ENCODE assay signal across 8 cellular contexts in genomic region chr14:54722791-54723432, GRCh38.
DNase-seq lines count a peak whose midpoint lies in the region; ATAC-seq, FAIRE-seq and TF ChIP-seq lines count a peak whose summit lies in the region.

No MANE protein-coding gene starts in this region.

- CTCF ChIA-PET in K562 (lab: Yijun Ruan, JAX; ENCODE audit: low intra/inter-chr PET ratio): interaction anchor here (1.3 kb wide), 1 partner anchor 159 kb away, joined by 7 read pairs; no protein-coding TSS in a partner anchor

- H3K4me1 Mint-ChIP-seq in nephron progenitor cell: peaks cover 12% of the 10 kb centered on the region
- peaks cover 20% of the 10 kb centered on the region for H3K4me1 Mint-ChIP-seq in activated T-helper 2 cell treated with anti-CD3 and anti-CD28 coated beads, Interferon-gamma antibody, Interleukin-2, Interleukin-4, amounts not matched to agents 10 μg/mL and 5 μg/mL and 100 μg/mL, durations not matched to agents 14 hours and 24 hours and 36 hours (ENCODE audit: low read depth)

- H3K27me3 ChIP-seq in GM06990 (replicated peaks; ENCODE audit: control insufficient read depth, insufficient read depth, low read length) (no peaks in the 10 kb centered on the region), K562 (ENCODE audit: control insufficient read depth in 2 of 2, insufficient read depth in 2 of 2, low read length in 2 of 2) (no peaks in the 10 kb centered on the region)

- H3K4me3 Mint-ChIP-seq in nephron progenitor cell: no peak overlapping the region
- H3K4me3 Mint-ChIP-seq in activated T-helper 2 cell treated with anti-CD3 and anti-CD28 coated beads, Interferon-gamma antibody, Interleukin-2, Interleukin-4, amounts not matched to agents 10 μg/mL and 5 μg/mL and 100 μg/mL, durations not matched to agents 14 hours and 24 hours and 36 hours (ENCODE audit: low read depth): no peak overlapping the region

- peaks cover 4% of the 10 kb centered on the region for H3K9me3 Mint-ChIP-seq in nephron progenitor cell
- no peaks in the 10 kb centered on the region for H3K9me3 Mint-ChIP-seq in activated T-helper 2 cell treated with anti-CD3 and anti-CD28 coated beads, Interferon-gamma antibody, Interleukin-2, Interleukin-4, amounts not matched to agents 10 μg/mL and 5 μg/mL and 100 μg/mL, durations not matched to agents 14 hours and 24 hours and 36 hours

- H3K36me3 ChIP-seq in GM06990 (ENCODE audit: control insufficient read depth, insufficient read depth, low read length) (no peaks in the 10 kb centered on the region), K562 (ENCODE audit: control insufficient read depth, insufficient read depth, low read length) (peaks cover 24% of the 10 kb centered on the region; the same call in 2 of the 3 replicates)

- H3K27ac Mint-ChIP-seq in nephron progenitor cell: no peak overlapping the region
- no peak overlapping the region for H3K27ac Mint-ChIP-seq in activated T-helper 2 cell treated with anti-CD3 and anti-CD28 coated beads, Interferon-gamma antibody, Interleukin-2, Interleukin-4, amounts not matched to agents 10 μg/mL and 5 μg/mL and 100 μg/mL, durations not matched to agents 14 hours and 24 hours and 36 hours

- H3K4me1 ChIP-seq in K562 (replicated peaks in 1 of 2; ENCODE audit: control insufficient read depth in 2 of 2, insufficient read depth in 2 of 2, low read length in 2 of 2): peaks cover 9 to 13% of the 10 kb centered on the region in 2 experiments; a peak in 3 of 5 replicates

- H3K79me2 ChIP-seq in K562 (ENCODE audit: control insufficient read depth, insufficient read depth, low read length): peaks cover 89% of the 10 kb centered on the region

- in situ Hi-C loops in K562 (cut with MboI): no loop called here

- TF ChIP-seq RAD21 in Ishikawa (IDR thresholded peaks at IDR 0.05; ENCODE audit: low read depth): peak; percentile 46
- peak; percentile 57 to 63 for TF ChIP-seq RAD21 in K562 (CRISPR knock-in tag; conservative IDR thresholded peaks at IDR 0.05 in 1 of 2, IDR thresholded peaks at IDR 0.05 in 1 of 2)

- peak; percentile 60 for TF ChIP-seq CTCF in GM06990 (IDR thresholded peaks at IDR 0.05; ENCODE audit: insufficient read depth, low read length, poor library complexity, severe bottlenecking)
- TF ChIP-seq CTCF in K562 (IDR thresholded peaks at IDR 0.05 in 2 of 3, conservative IDR thresholded peaks at IDR 0.05 in 1 of 3; ENCODE audit: insufficient read depth in 2 of 3, low read depth in 1 of 3, low read length in 3 of 3): peak; percentile 47 to 66 (median 55); a peak in 5 of 6 replicates
- TF ChIP-seq CTCF in nephron progenitor cell (IDR thresholded peaks at IDR 0.05): peak; percentile 34

- peaks cover 4% of the 10 kb centered on the region for H3K27me3 Mint-ChIP-seq in nephron progenitor cell (ENCODE audit: low read depth, poor library complexity)
- H3K27me3 Mint-ChIP-seq in activated T-helper 2 cell treated with anti-CD3 and anti-CD28 coated beads, Interferon-gamma antibody, Interleukin-2, Interleukin-4, amounts not matched to agents 10 μg/mL and 5 μg/mL and 100 μg/mL, durations not matched to agents 14 hours and 24 hours and 36 hours (ENCODE audit: low read depth): peaks cover 39% of the 10 kb centered on the region

- H3K4me2 ChIP-seq in K562 (ENCODE audit: insufficient read depth, low read length): peak overlapping the region; percentile 19

- POLR2A ChIA-PET in K562 (lab: Yijun Ruan, JAX): interaction anchor here (0.7 to 1.8 kb wide), 3 partner anchors 9 to 147 kb away, joined by 3 to 7 read pairs (median 7); no protein-coding TSS in a partner anchor

- no peaks in the 10 kb centered on the region for H4K20me1 ChIP-seq in K562 (replicated peaks; ENCODE audit: control insufficient read depth, insufficient read depth, low read length)

- peak; percentile 60 for FAIRE-seq in K562 (lab: Jason Lieb, UNC)

- H3K36me3 Mint-ChIP-seq in nephron progenitor cell (ENCODE audit: low read depth): no peaks in the 10 kb centered on the region
- no peaks in the 10 kb centered on the region for H3K36me3 Mint-ChIP-seq in activated T-helper 2 cell treated with anti-CD3 and anti-CD28 coated beads, Interferon-gamma antibody, Interleukin-2, Interleukin-4, amounts not matched to agents 10 μg/mL and 5 μg/mL and 100 μg/mL, durations not matched to agents 14 hours and 24 hours and 36 hours (ENCODE audit: low read depth)

- intact Hi-C loops in K562 (cut with micrococcal nuclease): no loop called here
- intact Hi-C loops in activated T-helper 2 cell treated with anti-CD3 and anti-CD28 coated beads, Interferon-gamma antibody, Interleukin-2, Interleukin-4, amounts not matched to agents 10 μg/mL and 5 μg/mL and 100 μg/mL, durations not matched to agents 14 hours and 24 hours and 36 hours (cut with micrococcal nuclease): loop anchor here (5.0 kb wide), 1 partner anchor 56 kb away; no protein-coding TSS in a partner anchor

- no peak for TF ChIP-seq POLR2A in K562 (conservative IDR thresholded peaks at IDR 0.05)

- BruUV-seq in K562 (replicated peaks; lab: Mats Ljungman, UMichigan): no TSS peak

- peak; percentile 52 for ATAC-seq in K562
- no peak for ATAC-seq in HG02884 (IDR thresholded peaks at IDR 0.05; ENCODE audit: unreplicated experiment)

- TF ChIP-seq EP300 in Ishikawa (IDR thresholded peaks at IDR 0.05; ENCODE audit: borderline replicate concordance) (no peak), K562 (IDR thresholded peaks at IDR 0.05; ENCODE audit: low read length) (no peak)

- DNase-seq in GM06990 (ENCODE audit: extremely low read depth, insufficient read length): no peak
- peak in 2 of 4 experiments; percentile 17 to 69 for DNase-seq in K562 (ENCODE audit: extremely low read depth in 1 of 4, low spot score in 3 of 4)
- no peak for DNase-seq in nephron progenitor cell
- DNase-seq in C1 segment of cervical spinal cord (lab: John Stamatoyannopoulos, UW): no peak
- no peak for DNase-seq in activated T-helper 2 cell treated with anti-CD3 and anti-CD28 coated beads, Interferon-gamma antibody, Interleukin-2, Interleukin-4, amounts not matched to agents 10 μg/mL and 5 μg/mL and 100 μg/mL, durations not matched to agents 14 hours and 24 hours and 36 hours (ENCODE audit: low spot score)
- DNase-seq in activated CD4-positive, alpha-beta T cell treated with anti-CD3 and anti-CD28 coated beads, Interleukin-2, amount 50 U/mL, for 48 hours: no peak

- no peak overlapping the region for H3K9ac ChIP-seq in K562 (ENCODE audit: insufficient read depth in 1 of 2, low read depth in 2 of 2, low read length in 2 of 2)

- peak overlapping the region; percentile 69 for H2AFZ ChIP-seq in K562 (ENCODE audit: low read depth, low read length)

- H3K27ac ChIP-seq in K562 (ENCODE audit: extremely low read depth, low read depth, low read length): no peak overlapping the region

- 24% methylated on average over 4 of the region's 4 CpGs for WGBS in K562 (ENCODE audit: insufficient coverage, low coverage, missing lambda C conversion rate)

- H3K9me1 ChIP-seq in K562 (ENCODE audit: control insufficient read depth, insufficient read depth, low read length): no peaks in the 10 kb centered on the region

- H3K4me3 ChIP-seq in GM06990 (replicated peaks; ENCODE audit: low read depth, low read length) (no peak overlapping the region), K562 (no peak overlapping the region)

- H3K9me3 ChIP-seq in K562 (replicated peaks; ENCODE audit: control insufficient read depth, insufficient read depth, low read depth, low read length): no peaks in the 10 kb centered on the region

TF ChIP-seq in Ishikawa, 13 proteins besides CTCF, POLR2A, EP300 and RAD21:
- TF ChIP-seq NFIC (IDR thresholded peaks at IDR 0.05): no peak
- TF ChIP-seq, protein P1, sequence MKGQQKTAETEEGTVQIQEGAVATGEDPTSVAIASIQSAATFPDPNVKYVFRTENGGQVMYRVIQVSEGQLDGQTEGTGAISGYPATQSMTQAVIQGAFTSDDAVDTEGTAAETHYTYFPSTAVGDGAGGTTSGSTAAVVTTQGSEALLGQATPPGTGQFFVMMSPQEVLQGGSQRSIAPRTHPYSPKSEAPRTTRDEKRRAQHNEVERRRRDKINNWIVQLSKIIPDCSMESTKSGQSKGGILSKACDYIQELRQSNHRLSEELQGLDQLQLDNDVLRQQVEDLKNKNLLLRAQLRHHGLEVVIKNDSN (IDR thresholded peaks at IDR 0.05): no peak
- no peak for TF ChIP-seq FOXM1 (IDR thresholded peaks at IDR 0.05; ENCODE audit: borderline replicate concordance, low read depth)
- TF ChIP-seq ZBTB7A (IDR thresholded peaks at IDR 0.05; ENCODE audit: low read depth): no peak
- no peak for TF ChIP-seq TAF1 (IDR thresholded peaks at IDR 0.05; ENCODE audit: low read depth)
- no peak for TF ChIP-seq EGR1 (IDR thresholded peaks at IDR 0.05)
- no peak for TF ChIP-seq YY1 (IDR thresholded peaks at IDR 0.05; ENCODE audit: low read depth)
- no peak for TF ChIP-seq CREB1 (IDR thresholded peaks at IDR 0.05; ENCODE audit: low read depth)

TF ChIP-seq in K562, 482 proteins besides CTCF, POLR2A, EP300 and RAD21:
- TF ChIP-seq, protein P2, sequence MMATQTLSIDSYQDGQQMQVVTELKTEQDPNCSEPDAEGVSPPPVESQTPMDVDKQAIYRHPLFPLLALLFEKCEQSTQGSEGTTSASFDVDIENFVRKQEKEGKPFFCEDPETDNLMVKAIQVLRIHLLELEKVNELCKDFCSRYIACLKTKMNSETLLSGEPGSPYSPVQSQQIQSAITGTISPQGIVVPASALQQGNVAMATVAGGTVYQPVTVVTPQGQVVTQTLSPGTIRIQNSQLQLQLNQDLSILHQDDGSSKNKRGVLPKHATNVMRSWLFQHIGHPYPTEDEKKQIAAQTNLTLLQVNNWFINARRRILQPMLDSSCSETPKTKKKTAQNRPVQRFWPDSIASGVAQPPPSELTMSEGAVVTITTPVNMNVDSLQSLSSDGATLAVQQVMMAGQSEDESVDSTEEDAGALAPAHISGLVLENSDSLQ (IDR thresholded peaks at IDR 0.05): peak; percentile 42; the same call in 1 of the 2 replicates
- TF ChIP-seq JUND (IDR thresholded peaks at IDR 0.05; ENCODE audit: borderline replicate concordance, low read depth, low read length) (0 out of 2 replicates have a peak, but pooled peaks have one; percentile 35), JUND (tag; IDR thresholded peaks at IDR 0.05; ENCODE audit: borderline replicate concordance, low read depth, low read length) (no peak), PURB (CRISPR knock-in tag; IDR thresholded peaks at IDR 0.05; ENCODE audit: low read depth) (no peak)
